10 cellular contexts compared by ENCODE assay signal in the genomic region with DNA sequence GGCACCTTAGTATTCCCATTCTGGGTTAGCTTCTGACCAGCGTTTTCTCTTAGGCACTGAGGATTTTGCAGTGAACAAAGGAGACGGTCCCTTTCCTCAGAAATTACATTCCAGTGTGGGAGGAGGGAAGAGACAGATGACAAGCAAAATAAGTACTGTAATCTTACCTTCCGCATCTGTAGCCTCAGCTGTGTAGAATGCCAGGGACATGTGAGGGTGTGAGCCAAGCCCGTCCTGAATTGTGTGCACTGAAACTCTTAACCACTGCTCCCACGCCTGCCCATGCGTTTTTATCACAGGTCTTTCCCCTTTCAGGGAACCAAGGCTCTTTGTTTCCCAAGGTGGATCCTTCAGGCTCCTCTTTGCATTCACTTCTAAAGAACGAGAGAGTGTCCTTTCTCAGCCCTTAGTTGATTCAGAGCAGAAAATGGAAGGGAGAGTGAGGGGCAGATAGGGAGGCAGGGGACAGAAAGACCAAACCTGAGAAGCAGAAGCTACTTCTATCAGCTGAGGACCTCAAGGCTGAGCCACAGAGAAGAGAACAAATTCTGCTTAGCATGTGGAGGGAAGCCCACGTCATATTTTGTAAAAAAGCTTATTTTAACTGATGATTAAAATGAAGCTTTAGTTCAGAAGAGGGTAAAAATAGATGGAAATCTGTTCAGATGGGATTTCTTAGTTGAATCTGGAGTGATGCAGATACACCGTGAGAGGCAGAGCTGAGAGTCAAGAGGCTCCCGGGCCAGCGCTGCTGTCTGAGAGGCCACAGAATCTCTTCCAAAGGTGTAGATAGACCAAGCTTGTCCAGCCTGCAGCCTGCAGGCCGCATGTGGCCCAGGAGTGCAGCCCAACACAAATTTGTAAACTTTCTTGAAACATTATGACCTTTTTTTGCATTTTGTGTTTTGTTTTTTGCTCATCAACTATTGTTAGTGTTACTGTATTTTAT.
DNase-seq lines count a peak whose midpoint lies in the region; ATAC-seq, FAIRE-seq and TF ChIP-seq lines count a peak whose summit lies in the region.
"Had no signal": no experiment of that assay in that cellular context is flagged by ENCODE, and none has a peak within 500 bp of the region (broad histone marks: within the 10 kb centered on the region; RNA-seq: fewer than 3 reads in every experiment).

No MANE protein-coding gene starts in this region.

- H3K4me3 Mint-ChIP-seq in CD4-positive, alpha-beta T cell, result peak overlapping the region; percentile 62
- H3K4me3 Mint-ChIP-seq in H9 (no peak overlapping the region), astrocyte (ENCODE audit: unreplicated experiment) (no peak overlapping the region), natural killer cell (peak overlapping the region; percentile 74)

- no peak overlapping the region for H3K27ac ChIP-seq in CD4-positive, alpha-beta T cell (ENCODE audit: low read depth, low read length)
- H3K27ac ChIP-seq in H9 (ENCODE audit: insufficient read length, low read depth, low read length) (no peak overlapping the region), astrocyte (ENCODE audit: low read depth, low read length) (no peak overlapping the region)
- H3K27ac ChIP-seq: right lobe of liver, SK-N-MC had no signal

- no peak for TF ChIP-seq CTCF in CD4-positive, alpha-beta T cell (IDR thresholded peaks at IDR 0.05)
- no peak for TF ChIP-seq CTCF in H9 (conservative IDR thresholded peaks at IDR 0.05)
- TF ChIP-seq CTCF in astrocyte (IDR thresholded peaks at IDR 0.05; ENCODE audit: insufficient read depth, low read depth, low read length), result no peak
- no peak for TF ChIP-seq CTCF in natural killer cell (IDR thresholded peaks at IDR 0.05)

- no peaks in the 10 kb centered on the region for H3K23me2 ChIP-seq in H9 (ENCODE audit: insufficient read length, low read depth, low read length, poor library complexity, severe bottlenecking)

- H2BK5ac ChIP-seq in H9 (ENCODE audit: insufficient read length, low read length), result no peak overlapping the region

- CTCF ChIA-PET in CD4-positive, alpha-beta T cell (lab: Charles Lee), result no interaction called here

- H3K79me1 ChIP-seq in H9 (ENCODE audit: insufficient read depth, low read depth, low read length, poor library complexity, severe bottlenecking), result no peaks in the 10 kb centered on the region

- H3K9ac ChIP-seq in H9 (ENCODE audit: extremely low read depth, insufficient read length, low read length) (no peak overlapping the region), astrocyte (ENCODE audit: low read length) (no peak overlapping the region)

- peaks cover 7% of the 10 kb centered on the region for H3K36me3 Mint-ChIP-seq in CD4-positive, alpha-beta T cell (ENCODE audit: low read depth)
- no peaks in the 10 kb centered on the region for H3K36me3 Mint-ChIP-seq in H9 (ENCODE audit: insufficient read depth in 1 of 3, low read depth in 3 of 3)
- H3K36me3 Mint-ChIP-seq in astrocyte (ENCODE audit: low read depth, unreplicated experiment), result peaks cover 5% of the 10 kb centered on the region
- H3K36me3 Mint-ChIP-seq in natural killer cell, result no peaks in the 10 kb centered on the region

- DNase-seq in CD4-positive, alpha-beta T cell, result no peak
- DNase-seq in H9 (no peak), astrocyte (ENCODE audit: low read depth) (no peak), natural killer cell (no peak), NCI-H526 treated with DMSO at 0.1 percent for 48 hours (lab: John Stamatoyannopoulos, UW) (no peak), AG08395 (ENCODE audit: low spot score) (no peak)
- DNase-seq: NCI-H146, right lobe of liver had no signal

- no peak overlapping the region for H4K8ac ChIP-seq in H9 (replicated peaks; ENCODE audit: insufficient read length, low read depth, low read length)

- H3K4me2 ChIP-seq in H9 (ENCODE audit: insufficient read depth, insufficient read length, low read length) (no peak overlapping the region), astrocyte (ENCODE audit: low read length) (no peak overlapping the region)

- no peak overlapping the region for H2BK20ac ChIP-seq in H9 (ENCODE audit: low read depth, low read length, poor library complexity, severe bottlenecking)

- H2BK15ac ChIP-seq in H9 (ENCODE audit: low read depth, low read length), result no peak overlapping the region

- H3K4me1 ChIP-seq in H9 (ENCODE audit: insufficient read depth, low read length), result peaks cover 13% of the 10 kb centered on the region; the same call in 1 of the 2 replicates
- H3K4me1 ChIP-seq in astrocyte (ENCODE audit: insufficient read depth, low read length), result peaks cover 9% of the 10 kb centered on the region

- H3T11ph ChIP-seq in H9 (ENCODE audit: low read length), result no peak overlapping the region

- H2AFZ ChIP-seq in H9 (ENCODE audit: low read length), result no peak overlapping the region
- no peak overlapping the region for H2AFZ ChIP-seq in astrocyte (ENCODE audit: low read depth, low read length)

- peaks cover 33% of the 10 kb centered on the region for H3K4me1 Mint-ChIP-seq in CD4-positive, alpha-beta T cell (ENCODE audit: low read depth)
- peaks cover 59 to 63% of the 10 kb centered on the region in 2 experiments for H3K4me1 Mint-ChIP-seq in H9
- peaks cover 49% of the 10 kb centered on the region for H3K4me1 Mint-ChIP-seq in astrocyte (ENCODE audit: low read depth, unreplicated experiment)
- peaks cover 26 to 38% of the 10 kb centered on the region in 2 donors for H3K4me1 Mint-ChIP-seq in natural killer cell

- H3K9me3 Mint-ChIP-seq in CD4-positive, alpha-beta T cell, result no peaks in the 10 kb centered on the region
- H3K9me3 Mint-ChIP-seq in H9 (no peaks in the 10 kb centered on the region), astrocyte (ENCODE audit: unreplicated experiment) (no peaks in the 10 kb centered on the region), natural killer cell (no peaks in the 10 kb centered on the region)

- H4K20me1 ChIP-seq in H9 (ENCODE audit: control insufficient read depth, insufficient read depth, insufficient read length) (no peaks in the 10 kb centered on the region), astrocyte (ENCODE audit: insufficient read depth, low read length) (peaks cover 97% of the 10 kb centered on the region)

- H3K9me3 ChIP-seq in CD4-positive, alpha-beta T cell (ENCODE audit: control insufficient read depth, low read length), result no peaks in the 10 kb centered on the region
- H3K9me3 ChIP-seq in H9 (ENCODE audit: control insufficient read depth, low read depth, low read length), result no peaks in the 10 kb centered on the region
- H3K9me3 ChIP-seq in astrocyte (ENCODE audit: insufficient read depth, low read depth, low read length), result no peaks in the 10 kb centered on the region
- H3K9me3 ChIP-seq: right lobe of liver had no signal

- H3K27me3 ChIP-seq in CD4-positive, alpha-beta T cell (ENCODE audit: control insufficient read depth, insufficient read depth, low read length), result no peaks in the 10 kb centered on the region
- H3K27me3 ChIP-seq in H9 (ENCODE audit: insufficient read depth, low read length) (no peaks in the 10 kb centered on the region), astrocyte (ENCODE audit: insufficient read depth, low read length) (no peaks in the 10 kb centered on the region)
- H3K27me3 ChIP-seq: right lobe of liver had no signal

- H3K4me3 ChIP-seq in astrocyte (ENCODE audit: insufficient read depth, low read depth, low read length), result no peak overlapping the region
- H3K4me3 ChIP-seq: right lobe of liver, SK-N-MC had no signal

- no peaks in the 10 kb centered on the region for H3K36me3 ChIP-seq in astrocyte (ENCODE audit: insufficient read depth, low read length)
- H3K36me3 ChIP-seq: right lobe of liver had no signal

- no peak overlapping the region for H2BK120ac ChIP-seq in H9 (ENCODE audit: low read depth, low read length, poor library complexity, severe bottlenecking)

- peak overlapping the region; percentile 22 for H3K27ac Mint-ChIP-seq in CD4-positive, alpha-beta T cell
- H3K27ac Mint-ChIP-seq in H9 (peak overlapping the region; percentile 67 to 89 (median 82); a peak in 5 of 7 replicates), astrocyte (ENCODE audit: unreplicated experiment) (peak overlapping the region; percentile 30), natural killer cell (peak overlapping the region; percentile 81 to 88)

- no peak overlapping the region for H3K23ac ChIP-seq in H9 (ENCODE audit: insufficient read length, low read depth, low read length)

- peaks cover 3% of the 10 kb centered on the region; the same call in 1 of the 2 replicates for H3K79me2 ChIP-seq in H9 (ENCODE audit: insufficient read depth, low read length)
- H3K79me2 ChIP-seq in astrocyte (ENCODE audit: insufficient read depth, low read length), result peaks cover 98% of the 10 kb centered on the region

- no peak for FAIRE-seq in astrocyte (lab: Jason Lieb, UNC)

- H3K4ac ChIP-seq in H9 (ENCODE audit: low read depth, low read length), result no peak overlapping the region

- intact Hi-C loops in CD4-positive, alpha-beta T cell (cut with DNase I, micrococcal nuclease), result no loop called here
- intact Hi-C loops in natural killer cell (cut with micrococcal nuclease), result no loop called here

- no peak overlapping the region for H2BK12ac ChIP-seq in H9 (ENCODE audit: insufficient read length, low read depth, low read length)

- WGBS in H9 (ENCODE audit: extremely low coverage, insufficient read length, low lambda C conversion rate), result no CpG with 5 or more reads among the region's 12 CpGs

- no peak overlapping the region for H4K91ac ChIP-seq in H9 (ENCODE audit: insufficient read length, low read depth, low read length)

- no peak for ATAC-seq in CD4-positive, alpha-beta T cell (ENCODE audit: poor library complexity)
- ATAC-seq in natural killer cell, result peak in 1 of 3 donors; percentile 42
- ATAC-seq in HG02840 (IDR thresholded peaks at IDR 0.05; ENCODE audit: low FRiP score, unreplicated experiment), result no peak
- ATAC-seq: right lobe of liver had no signal

- peak overlapping the region; percentile 59 for H3K18ac ChIP-seq in H9 (ENCODE audit: insufficient read length, low read depth, low read length)

- H3K56ac ChIP-seq in H9 (ENCODE audit: insufficient read length, low read depth, low read length), result no peak overlapping the region

- no peak overlapping the region for H4K5ac ChIP-seq in H9 (ENCODE audit: insufficient read length, low read depth, low read length)

- peak overlapping the region; percentile 85; the same call in 1 of the 2 replicates for H3K14ac ChIP-seq in H9 (ENCODE audit: insufficient read depth, low read length)

- no peak overlapping the region for H2AK5ac ChIP-seq in H9 (ENCODE audit: insufficient read length, low read length)

- POLR2A ChIA-PET in CD4-positive, alpha-beta T cell (lab: Charles Lee), result interaction anchor here (2.2 kb wide), 1 partner anchor 11 kb away, joined by 10 read pairs; no protein-coding TSS in a partner anchor

- H3K27me3 Mint-ChIP-seq in CD4-positive, alpha-beta T cell, result no peaks in the 10 kb centered on the region
- H3K27me3 Mint-ChIP-seq in H9 (ENCODE audit: low read depth), result no peaks in the 10 kb centered on the region
- no peaks in the 10 kb centered on the region for H3K27me3 Mint-ChIP-seq in astrocyte (ENCODE audit: low read depth, unreplicated experiment)
- H3K27me3 Mint-ChIP-seq in natural killer cell (ENCODE audit: low read depth in 2 of 2), result no peaks in the 10 kb centered on the region

Comparison
In these comparisons a context has a peak if more than half of its experiments do, and no peak if none do; other contexts are left out.
1. H3K27ac Mint-ChIP-seq: peak in every context shown above with its lines; median percentile 84 in natural killer cell; 82 in H9; 30 in astrocyte; 22 in CD4-positive, alpha-beta T cell.
2. H3K4me3 Mint-ChIP-seq: peak in CD4-positive, alpha-beta T cell (single experiment) and natural killer cell (single experiment); none in H9 (0 of 2) and astrocyte (single experiment).